Comparison of ENCODE assay signal across 31 cellular contexts in the genomic region with DNA sequence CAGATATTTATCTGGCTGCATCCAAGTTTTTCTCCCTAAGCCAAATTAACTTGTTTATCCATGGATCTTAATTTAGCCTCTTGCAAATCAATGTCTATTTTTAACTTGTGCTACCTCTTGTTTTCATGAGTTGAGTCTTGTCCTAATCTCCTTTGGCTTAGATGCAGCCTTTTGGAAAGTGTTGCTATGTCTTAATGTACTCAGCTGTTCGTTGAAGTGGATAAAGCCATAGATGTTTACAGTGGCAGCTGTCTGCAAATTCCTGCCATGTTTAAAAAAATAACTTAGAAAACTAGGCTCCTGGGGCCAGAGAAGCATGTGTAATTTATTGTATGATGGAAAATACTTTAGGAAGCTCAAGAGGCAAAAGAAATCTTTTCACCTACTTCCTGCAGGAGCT.
DNase-seq lines count a peak whose midpoint lies in the region; ATAC-seq and TF ChIP-seq lines count a peak whose summit lies in the region.
"Had no signal": no experiment of that assay in that cellular context is flagged by ENCODE, and none has a peak within 500 bp of the region (broad histone marks: within the 10 kb centered on the region; RNA-seq: fewer than 3 reads in every experiment).

No MANE protein-coding gene starts in this region.

- WGBS in heart right ventricle, 2 donors: 6 to 23% methylated on average over 1 of the region's 1 CpG

- H3K27me3 Mint-ChIP-seq in osteocyte (ENCODE audit: unreplicated experiment): peaks cover 23% of the 10 kb centered on the region
- H3K27me3 Mint-ChIP-seq: activated CD4-positive, alpha-beta T cell treated with anti-CD3 and anti-CD28 coated beads, Interleukin-2, amount 10 ng/mL, durations not matched to agents 7 days and 5 days; activated naive CD8-positive, alpha-beta T cell treated with anti-CD3 and anti-CD28 coated beads for 36 hours had no signal

- no peak for DNase-seq in heart right ventricle
- no peak for DNase-seq in right atrium auricular region (ENCODE audit: low spot score)
- DNase-seq in choroid plexus epithelial cell (ENCODE audit: low read depth): peak; percentile 5
- no peak for DNase-seq in osteocyte (ENCODE audit: extremely low spot score, unreplicated experiment)
- DNase-seq in NCI-H510A treated with DMSO at 0.1 percent for 48 hours (lab: John Stamatoyannopoulos, UW): no peak
- DNase-seq in omental fat pad (ENCODE audit: low spot score): no peak
- DNase-seq in DMS 273 treated with DMSO at 0.1 percent for 48 hours (lab: John Stamatoyannopoulos, UW): no peak
- DNase-seq: activated B cell treated with CpG ODN at 0.5 μM for 24 hours; activated CD4-positive, alpha-beta T cell treated with anti-CD3 and anti-CD28 coated beads, Interleukin-2, amount 10 ng/mL, durations not matched to agents 7 days and 5 days; activated gamma-delta T cell; activated naive CD8-positive, alpha-beta T cell treated with anti-CD3 and anti-CD28 coated beads for 36 hours; activated T-cell treated with anti-CD3 and anti-CD28 coated beads, Interleukin-2, amount 50 U/mL, for 1 hour; caudate nucleus; CD4-positive, alpha-beta memory T cell; cortex of kidney; effector memory CD8-positive, alpha-beta T cell; foreskin keratinocyte; Kasumi-1; NCI-H1417 treated with DMSO at 0.1 percent for 48 hours; NCI-H2029 treated with DMSO at 0.1 percent for 48 hours; NCI-H774; SK-N-SH; stimulated activated naive CD4-positive, alpha-beta T cell had no signal

- intact Hi-C loops in heart right ventricle (cut with DNase I): loop anchor here in 1 of 10 donors (5.0 to 10.0 kb wide), 2 partner anchors 55 to 382 kb away; no protein-coding TSS in a partner anchor

- H3K4me3 Mint-ChIP-seq in osteocyte (ENCODE audit: unreplicated experiment): no peak overlapping the region
- H3K4me3 Mint-ChIP-seq: activated B cell treated with CpG ODN at 0.5 μM for 24 hours; activated CD4-positive, alpha-beta T cell treated with anti-CD3 and anti-CD28 coated beads, Interleukin-2, amount 10 ng/mL, durations not matched to agents 7 days and 5 days; activated naive CD8-positive, alpha-beta T cell treated with anti-CD3 and anti-CD28 coated beads for 36 hours; B cell; CD4-positive, alpha-beta memory T cell; effector memory CD8-positive, alpha-beta T cell; GM23338 had no signal

- H3K4me1 ChIP-seq in heart right ventricle (peaks cover 0 to 14% (median 5%) of the 10 kb centered on the region in 9 donors), right atrium auricular region (peaks cover 0 to 5% of the 10 kb centered on the region in 2 donors)
- H3K4me1 ChIP-seq: foreskin keratinocyte, prostate gland, suprapubic skin had no signal

- peaks cover 4% of the 10 kb centered on the region for H3K9me3 Mint-ChIP-seq in osteocyte (ENCODE audit: unreplicated experiment)
- H3K9me3 Mint-ChIP-seq: activated CD4-positive, alpha-beta T cell treated with anti-CD3 and anti-CD28 coated beads, Interleukin-2, amount 10 ng/mL, durations not matched to agents 7 days and 5 days; activated naive CD8-positive, alpha-beta T cell treated with anti-CD3 and anti-CD28 coated beads for 36 hours had no signal

- peaks cover 0 to 20% (median 6%) of the 10 kb centered on the region in 11 donors for H3K9me3 ChIP-seq in heart right ventricle
- peaks cover 0 to 6% of the 10 kb centered on the region in 2 donors for H3K9me3 ChIP-seq in right atrium auricular region
- H3K9me3 ChIP-seq: ascending aorta, prostate gland, SK-N-SH had no signal

- H3K27ac ChIP-seq in heart right ventricle (no peak overlapping the region), right atrium auricular region (no peak overlapping the region)
- H3K27ac ChIP-seq: ascending aorta, foreskin keratinocyte, prostate gland, RWPE1, skin epidermis, suprapubic skin had no signal

- TF ChIP-seq CTCF in heart right ventricle (IDR thresholded peaks at IDR 0.05) (no peak), right atrium auricular region (IDR thresholded peaks at IDR 0.05) (no peak), choroid plexus epithelial cell (conservative IDR thresholded peaks at IDR 0.05; ENCODE audit: low read depth, low read length) (no peak), osteocyte (IDR thresholded peaks at IDR 0.05) (no peak), omental fat pad (IDR thresholded peaks at IDR 0.05) (no peak)

- peaks cover 9% of the 10 kb centered on the region for H3K4me1 Mint-ChIP-seq in osteocyte (ENCODE audit: unreplicated experiment)
- H3K4me1 Mint-ChIP-seq: activated B cell treated with CpG ODN at 0.5 μM for 24 hours; activated CD4-positive, alpha-beta T cell treated with anti-CD3 and anti-CD28 coated beads, Interleukin-2, amount 10 ng/mL, durations not matched to agents 7 days and 5 days; activated naive CD8-positive, alpha-beta T cell treated with anti-CD3 and anti-CD28 coated beads for 36 hours; B cell; CD4-positive, alpha-beta memory T cell; GM23338 had no signal

- H3K36me3 Mint-ChIP-seq in osteocyte (ENCODE audit: unreplicated experiment): no peaks in the 10 kb centered on the region
- H3K36me3 Mint-ChIP-seq: activated naive CD8-positive, alpha-beta T cell treated with anti-CD3 and anti-CD28 coated beads for 36 hours; CD4-positive, alpha-beta memory T cell had no signal

- peak in 6 of 8 donors; percentile 61 to 84 (median 72) for ATAC-seq in heart right ventricle
- ATAC-seq in omental fat pad (ENCODE audit: low FRiP score): no peak
- ATAC-seq: effector memory CD8-positive, alpha-beta T cell; foreskin keratinocyte; GM23338; HepG2 had no signal

- H3K36me3 ChIP-seq in heart right ventricle (no peaks in the 10 kb centered on the region), right atrium auricular region (no peaks in the 10 kb centered on the region)
- H3K36me3 ChIP-seq: ascending aorta, prostate gland, suprapubic skin had no signal

- peak overlapping the region; percentile 24 for H3K27ac Mint-ChIP-seq in osteocyte (ENCODE audit: unreplicated experiment)
- H3K27ac Mint-ChIP-seq: activated B cell treated with CpG ODN at 0.5 μM for 24 hours; activated CD4-positive, alpha-beta T cell treated with anti-CD3 and anti-CD28 coated beads, Interleukin-2, amount 10 ng/mL, durations not matched to agents 7 days and 5 days; activated naive CD8-positive, alpha-beta T cell treated with anti-CD3 and anti-CD28 coated beads for 36 hours; B cell; CD4-positive, alpha-beta memory T cell; effector memory CD8-positive, alpha-beta T cell; GM23338 had no signal

- H3K27me3 ChIP-seq in heart right ventricle (no peaks in the 10 kb centered on the region), right atrium auricular region (no peaks in the 10 kb centered on the region)
- H3K27me3 ChIP-seq: ascending aorta, foreskin keratinocyte, suprapubic skin had no signal

- no peak overlapping the region for H3K4me3 ChIP-seq in heart right ventricle
- no peak overlapping the region for H3K4me3 ChIP-seq in right atrium auricular region
- H3K4me3 ChIP-seq in choroid plexus epithelial cell (ENCODE audit: low read depth, low read length): no peak overlapping the region
- H3K4me3 ChIP-seq: ascending aorta, GM23338, prostate gland, skin epidermis, suprapubic skin had no signal
